25 cellular contexts compared by ENCODE assay signal in the genomic region with DNA sequence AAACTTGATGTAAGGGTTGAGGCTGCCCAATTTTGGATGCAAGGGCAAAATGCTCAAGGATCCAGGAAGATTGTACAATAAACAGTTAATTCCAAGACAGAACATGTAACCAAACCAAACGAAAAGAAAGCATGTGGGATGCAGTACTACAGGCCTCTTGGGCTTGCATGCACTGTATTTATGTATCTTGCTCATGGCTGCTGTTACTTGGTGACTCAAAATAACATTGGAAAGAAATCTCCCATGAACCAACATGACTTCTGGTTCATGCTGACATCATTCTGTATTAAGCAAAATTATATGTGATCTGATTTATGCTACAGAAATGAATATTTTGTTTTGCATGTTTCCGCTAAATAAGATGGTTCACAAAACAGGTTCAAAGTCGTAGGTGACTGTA.
"Had no signal": no experiment of that assay in that cellular context is flagged by ENCODE, and none has a peak within 500 bp of the region (broad histone marks: within the 10 kb centered on the region; RNA-seq: fewer than 3 reads in every experiment).

No MANE protein-coding gene starts in this region.

- H3K4me2 ChIP-seq: hepatocyte had no signal

- H3K4me1 Mint-ChIP-seq: stimulated activated memory B cell treated with anti-CD40 and anti-IgM and Interleukin-4, amounts not matched to agents 10 μg/mL and 1 μg/mL and 100 μg/mL, for 72 hours had no signal

- H3K27ac ChIP-seq: dorsolateral prefrontal cortex, foreskin keratinocyte, hepatocyte, parathyroid adenoma, prostate gland, right lobe of liver, spleen, testis, tibial nerve, upper lobe of right lung, vagina had no signal

- ATAC-seq: esophagus mucosa; foreskin keratinocyte; left colon; left ventricle myocardium superior; right lobe of liver; stimulated activated memory B cell treated with anti-CD40 and anti-IgM and Interleukin-4, amounts not matched to agents 10 μg/mL and 1 μg/mL and 100 μg/mL, for 72 hours; upper lobe of right lung had no signal

- H3K9ac ChIP-seq: parathyroid adenoma had no signal

- H2AFZ ChIP-seq: hepatocyte, parathyroid adenoma had no signal

- H3K36me3 ChIP-seq: prostate gland, right lobe of liver, spleen, tibial nerve, upper lobe of right lung, vagina had no signal

- H3K27me3 Mint-ChIP-seq: naive B cell; stimulated activated memory B cell treated with anti-CD40 and anti-IgM and Interleukin-4, amounts not matched to agents 10 μg/mL and 1 μg/mL and 100 μg/mL, for 72 hours; stimulated activated naive CD8-positive, alpha-beta T cell treated with anti-CD3 and anti-CD28 coated beads, Interleukin-15, Interleukin-2, amounts not matched to agents 100 ng/mL and 50 ng/mL, for 24 hours had no signal

- H3K4me3 Mint-ChIP-seq: naive B cell; nephron; stimulated activated memory B cell treated with anti-CD40 and anti-IgM and Interleukin-4, amounts not matched to agents 10 μg/mL and 1 μg/mL and 100 μg/mL, for 72 hours; stimulated activated naive CD8-positive, alpha-beta T cell treated with anti-CD3 and anti-CD28 coated beads, Interleukin-15, Interleukin-2, amounts not matched to agents 100 ng/mL and 50 ng/mL, for 24 hours had no signal

- H3K27me3 ChIP-seq: dorsolateral prefrontal cortex, foreskin keratinocyte, hepatocyte, right lobe of liver, spleen, testis, tibial nerve, upper lobe of right lung, vagina had no signal

- DNase-seq: cortex of kidney; dorsolateral prefrontal cortex; effector CD8-positive, alpha-beta T cell; foreskin keratinocyte; left colon; left ventricle myocardium superior; mesendoderm; naive B cell; right lobe of liver; spleen; stimulated activated CD4-positive, alpha-beta T cell treated with anti-CD3 and anti-CD28 coated beads, Interleukin-15, amount 100 ng/mL, for 24 hours; stimulated activated CD4-positive, alpha-beta T cell treated with anti-CD3 and anti-CD28 coated beads, Interleukin-1b, Interleukin-23, amount 100 ng/mL, for 48 hours; stimulated activated CD4-positive, alpha-beta T cell treated with anti-CD3 and anti-CD28 coated beads, Interleukin-4, amount 100 ng/mL, for 24 hours; testis; upper lobe of right lung had no signal

- H3K9me3 ChIP-seq: prostate gland, right lobe of liver, spleen, testis, tibial nerve, upper lobe of right lung, vagina had no signal

- H3K9me3 Mint-ChIP-seq: stimulated activated naive CD8-positive, alpha-beta T cell treated with anti-CD3 and anti-CD28 coated beads, Interleukin-15, Interleukin-2, amounts not matched to agents 100 ng/mL and 50 ng/mL, for 24 hours had no signal

- H3K4me3 ChIP-seq: dorsolateral prefrontal cortex, hepatocyte, lung, prostate gland, right lobe of liver, spleen, testis, tibial nerve, upper lobe of right lung, vagina had no signal

- H3K4me1 ChIP-seq: foreskin keratinocyte, parathyroid adenoma, prostate gland, right lobe of liver, spleen, testis, upper lobe of right lung, vagina had no signal
